In the genomic region with DNA sequence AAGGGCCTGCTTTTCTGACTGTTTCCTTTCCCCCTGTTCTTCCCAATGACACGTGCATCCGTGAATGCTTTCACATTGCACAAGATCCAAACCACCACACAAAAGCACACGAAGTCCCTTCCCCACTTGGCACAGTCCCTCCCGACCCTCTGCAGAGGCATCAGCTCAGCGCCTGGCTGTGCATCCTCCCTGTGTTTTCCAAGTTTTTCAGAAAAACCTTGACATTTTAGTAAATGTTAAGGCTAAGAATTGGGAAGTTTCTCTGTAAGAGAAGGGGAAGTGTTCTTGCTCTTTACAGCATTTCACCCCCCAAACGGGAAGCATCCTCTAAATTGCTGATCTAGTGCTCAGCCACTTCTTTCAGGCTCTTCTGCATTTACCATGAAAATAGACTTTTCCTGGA, we compare ENCODE assay signal across 13 cellular contexts.
DNase-seq lines count a peak whose midpoint lies in the region; ATAC-seq, FAIRE-seq and TF ChIP-seq lines count a peak whose summit lies in the region.
"Had no signal": no experiment of that assay in that cellular context is flagged by ENCODE, and none has a peak within 500 bp of the region (broad histone marks: within the 10 kb centered on the region; RNA-seq: fewer than 3 reads in every experiment).

No MANE protein-coding gene starts in this region.

- in situ Hi-C loops in HepG2 (cut with HindIII; ENCODE audit: extremely low pct_ligation_motif_present, low pct_unique_long_range_greater_than_20kb) = no loop called here

- no peak overlapping the region for H3K27ac ChIP-seq in right lobe of liver
- H3K27ac ChIP-seq in HepG2 (ENCODE audit: extremely low read length, insufficient read depth, low read length) = no peak overlapping the region
- H3K27ac ChIP-seq: breast epithelium had no signal

- CTCF ChIA-PET in HepG2 (lab: Yijun Ruan, JAX; ENCODE audit: low intra/inter-chr PET ratio, low total read pairs) = no interaction called here
- CTCF ChIA-PET in activated naive CD4-positive, alpha-beta T cell treated with anti-CD3 and anti-CD28 coated beads, Interleukin-2, amount 10 ng/mL, durations not matched to agents 7 days and 5 days (lab: Charles Lee) = interaction anchor here (1.2 kb wide), 1 partner anchor 137 kb away, joined by 3 read pairs; no protein-coding TSS in a partner anchor

- H3K36me3 Mint-ChIP-seq in activated naive CD8-positive, alpha-beta T cell treated with anti-CD3 and anti-CD28 coated beads, Interleukin-2, amount 50 U/mL, for 24 hours (ENCODE audit: low read depth) = peaks cover 31% of the 10 kb centered on the region
- H3K36me3 Mint-ChIP-seq in activated naive CD4-positive, alpha-beta T cell treated with anti-CD3 and anti-CD28 coated beads, Interleukin-2, amount 10 ng/mL, durations not matched to agents 7 days and 5 days = peaks cover 4% of the 10 kb centered on the region
- H3K36me3 Mint-ChIP-seq: type B pancreatic cell had no signal

- no peaks in the 10 kb centered on the region for H3K36me3 ChIP-seq in right lobe of liver
- no peaks in the 10 kb centered on the region for H3K36me3 ChIP-seq in HepG2 (replicated peaks in 1 of 2; ENCODE audit: control insufficient read depth in 1 of 2, insufficient read depth in 2 of 2, low read length in 2 of 2)
- no peaks in the 10 kb centered on the region for H3K36me3 ChIP-seq in mucosa of descending colon (ENCODE audit: low read depth)
- H3K36me3 ChIP-seq: breast epithelium had no signal

- intact Hi-C loops in right lobe of liver (cut with DNase I) = no loop called here
- intact Hi-C loops in HepG2 (cut with micrococcal nuclease; ENCODE audit: unreplicated experiment) = no loop called here
- intact Hi-C loops in mucosa of descending colon (cut with DNase I, micrococcal nuclease) = no loop called here

- H3K4me1 ChIP-seq in right lobe of liver (no peaks in the 10 kb centered on the region), HepG2 (ENCODE audit: insufficient read depth, low read length) (peaks cover 13% of the 10 kb centered on the region), mucosa of descending colon (ENCODE audit: low read depth) (peaks cover 5% of the 10 kb centered on the region)
- H3K4me1 ChIP-seq: breast epithelium had no signal

- no peaks in the 10 kb centered on the region for H3K9me3 ChIP-seq in right lobe of liver
- H3K9me3 ChIP-seq in HepG2 (ENCODE audit: low read length) = no peaks in the 10 kb centered on the region
- H3K9me3 ChIP-seq in mucosa of descending colon = no peaks in the 10 kb centered on the region
- H3K9me3 ChIP-seq: breast epithelium had no signal

- peak in 1 of 3 donors; percentile 16 for DNase-seq in right lobe of liver
- no peak for DNase-seq in HepG2 (ENCODE audit: low spot score)
- no peak for DNase-seq in activated naive CD8-positive, alpha-beta T cell treated with anti-CD3 and anti-CD28 coated beads, Interleukin-2, amount 50 U/mL, for 24 hours
- DNase-seq in medulla oblongata (ENCODE audit: extremely low spot score) = peak; percentile 68
- no peak for DNase-seq in mucosa of descending colon
- no peak for DNase-seq in GOT3 (lab: John Stamatoyannopoulos, UW)
- DNase-seq in activated naive CD4-positive, alpha-beta T cell treated with anti-CD3 and anti-CD28 coated beads, Interleukin-2, amount 10 ng/mL, durations not matched to agents 7 days and 5 days = no peak
- DNase-seq: ACHN; activated CD4-positive, alpha-beta T cell treated with anti-CD3 and anti-CD28 coated beads, Interleukin-2, amount 10 ng/mL, durations not matched to agents 24 days and 14 days; NCI-H2171 treated with DMSO at 0.1 percent for 48 hours had no signal

- WGBS in right lobe of liver (ENCODE audit: insufficient coverage, low coverage, low lambda C conversion rate, missing lambda C conversion rate) = 16% methylated on average over 6 of the region's 6 CpGs
- WGBS in HepG2 (ENCODE audit: low lambda C conversion rate) = 17% methylated on average over 6 of the region's 6 CpGs

- no peak overlapping the region for H3K4me2 ChIP-seq in HepG2 (ENCODE audit: low read depth, low read length)

- H3K4me1 Mint-ChIP-seq in activated naive CD8-positive, alpha-beta T cell treated with anti-CD3 and anti-CD28 coated beads, Interleukin-2, amount 50 U/mL, for 24 hours = peaks cover 76% of the 10 kb centered on the region
- H3K4me1 Mint-ChIP-seq in activated naive CD4-positive, alpha-beta T cell treated with anti-CD3 and anti-CD28 coated beads, Interleukin-2, amount 10 ng/mL, durations not matched to agents 7 days and 5 days = peaks cover 23% of the 10 kb centered on the region

- H4K20me1 ChIP-seq in HepG2 (ENCODE audit: insufficient read depth, low read length) = no peaks in the 10 kb centered on the region

- no peak overlapping the region for H3K4me3 ChIP-seq in right lobe of liver
- H3K4me3 ChIP-seq in HepG2 (replicated peaks in 1 of 3; ENCODE audit: insufficient read depth in 1 of 3, low read depth in 2 of 3, low read length in 3 of 3) = no peak overlapping the region
- H3K4me3 ChIP-seq in mucosa of descending colon = no peak overlapping the region
- H3K4me3 ChIP-seq: breast epithelium had no signal

- no peak overlapping the region for H3K4me3 Mint-ChIP-seq in activated naive CD8-positive, alpha-beta T cell treated with anti-CD3 and anti-CD28 coated beads, Interleukin-2, amount 50 U/mL, for 24 hours
- no peak overlapping the region for H3K4me3 Mint-ChIP-seq in activated naive CD4-positive, alpha-beta T cell treated with anti-CD3 and anti-CD28 coated beads, Interleukin-2, amount 10 ng/mL, durations not matched to agents 7 days and 5 days
- H3K4me3 Mint-ChIP-seq: activated CD4-positive, alpha-beta T cell treated with anti-CD3 and anti-CD28 coated beads, Interleukin-2, amount 10 ng/mL, durations not matched to agents 24 days and 14 days; type B pancreatic cell had no signal

- peak overlapping the region; percentile 31 for H3K27ac Mint-ChIP-seq in activated naive CD8-positive, alpha-beta T cell treated with anti-CD3 and anti-CD28 coated beads, Interleukin-2, amount 50 U/mL, for 24 hours
- H3K27ac Mint-ChIP-seq in activated naive CD4-positive, alpha-beta T cell treated with anti-CD3 and anti-CD28 coated beads, Interleukin-2, amount 10 ng/mL, durations not matched to agents 7 days and 5 days = no peak overlapping the region
- H3K27ac Mint-ChIP-seq: activated CD4-positive, alpha-beta T cell treated with anti-CD3 and anti-CD28 coated beads, Interleukin-2, amount 10 ng/mL, durations not matched to agents 24 days and 14 days; type B pancreatic cell had no signal

- H3K9ac ChIP-seq in HepG2 (ENCODE audit: insufficient read depth, low read depth, low read length) = no peak overlapping the region

- peaks cover 14% of the 10 kb centered on the region for H3K9me3 Mint-ChIP-seq in activated naive CD8-positive, alpha-beta T cell treated with anti-CD3 and anti-CD28 coated beads, Interleukin-2, amount 50 U/mL, for 24 hours
- peaks cover 10% of the 10 kb centered on the region for H3K9me3 Mint-ChIP-seq in activated naive CD4-positive, alpha-beta T cell treated with anti-CD3 and anti-CD28 coated beads, Interleukin-2, amount 10 ng/mL, durations not matched to agents 7 days and 5 days
- H3K9me3 Mint-ChIP-seq: type B pancreatic cell had no signal

- no TSS peak for BruUV-seq in HepG2 (replicated peaks; lab: Mats Ljungman, UMichigan)

- no peak for TF ChIP-seq RAD21 in HepG2 (CRISPR knock-in tag; IDR thresholded peaks at IDR 0.05)

- H2AFZ ChIP-seq in HepG2 (ENCODE audit: low read length) = no peak overlapping the region

- TF ChIP-seq CTCF in right lobe of liver (IDR thresholded peaks at IDR 0.05) = no peak
- TF ChIP-seq CTCF in HepG2 (CRISPR knock-in tag; IDR thresholded peaks at IDR 0.05) = no peak
- no peak for TF ChIP-seq CTCF in mucosa of descending colon (IDR thresholded peaks at IDR 0.05)

- no peak for FAIRE-seq in HepG2 (lab: Jason Lieb, UNC)

- H3K27me3 ChIP-seq in right lobe of liver (no peaks in the 10 kb centered on the region), HepG2 (ENCODE audit: control insufficient read depth in 1 of 2, insufficient read depth in 2 of 2, low read length in 2 of 2) (peaks cover 3 to 21% of the 10 kb centered on the region in 2 experiments; a peak in 4 of 5 replicates)
- H3K27me3 ChIP-seq: breast epithelium had no signal

- POLR2A ChIA-PET in HepG2 (lab: Yijun Ruan, JAX) = no interaction called here

- no peaks in the 10 kb centered on the region for H3K79me2 ChIP-seq in HepG2 (ENCODE audit: insufficient read depth, low read length)

- ATAC-seq in right lobe of liver (peak; percentile 33 to 61 (median 44)), HepG2 (no peak), mucosa of descending colon (no peak), GM18511 (IDR thresholded peaks at IDR 0.05; ENCODE audit: unreplicated experiment) (no peak)
- no peak for ATAC-seq in activated naive CD8-positive, alpha-beta T cell treated with anti-CD3 and anti-CD28 coated beads, Interleukin-2, amount 50 U/mL, for 24 hours

- TF ChIP-seq EP300 in HepG2 (IDR thresholded peaks at IDR 0.05; ENCODE audit: low read depth in 2 of 2, low read length in 2 of 2) (no peak), HepG2 (CRISPR knock-in tag; IDR thresholded peaks at IDR 0.05; ENCODE audit: borderline replicate concordance) (no peak)

- no peak for TF ChIP-seq POLR2A in right lobe of liver (IDR thresholded peaks at IDR 0.05)
- TF ChIP-seq POLR2A in HepG2 (IDR thresholded peaks at IDR 0.05; ENCODE audit: insufficient read depth in 1 of 2, low read depth in 2 of 2, low read length in 2 of 2) = no peak

- no peaks in the 10 kb centered on the region for H3K27me3 Mint-ChIP-seq in activated naive CD8-positive, alpha-beta T cell treated with anti-CD3 and anti-CD28 coated beads, Interleukin-2, amount 50 U/mL, for 24 hours
- H3K27me3 Mint-ChIP-seq in activated naive CD4-positive, alpha-beta T cell treated with anti-CD3 and anti-CD28 coated beads, Interleukin-2, amount 10 ng/mL, durations not matched to agents 7 days and 5 days = peaks cover 4% of the 10 kb centered on the region

TF ChIP-seq in HepG2, 621 proteins besides CTCF, POLR2A, EP300 and RAD21:
- TF ChIP-seq ZNF691 (CRISPR knock-in tag; IDR thresholded peaks at IDR 0.05; ENCODE audit: borderline replicate concordance, low read depth) = no peak
- no peak for TF ChIP-seq TGIF2 (CRISPR knock-in tag; IDR thresholded peaks at IDR 0.05)
- TF ChIP-seq TOE1 (CRISPR knock-in tag; IDR thresholded peaks at IDR 0.05) = no peak

Comparison
In these comparisons a context has a peak if more than half of its experiments do, and no peak if none do; other contexts are left out.
1. ATAC-seq: peak in right lobe of liver (4 of 4); none in HepG2 (single experiment), activated naive CD8-positive, alpha-beta T cell treated with anti-CD3 and anti-CD28 coated beads, Interleukin-2, amount 50 U/mL, for 24 hours (single experiment), mucosa of descending colon (single experiment) and GM18511 (single experiment).